Comparison of ENCODE assay signal across 10 cellular contexts in the genomic region with DNA sequence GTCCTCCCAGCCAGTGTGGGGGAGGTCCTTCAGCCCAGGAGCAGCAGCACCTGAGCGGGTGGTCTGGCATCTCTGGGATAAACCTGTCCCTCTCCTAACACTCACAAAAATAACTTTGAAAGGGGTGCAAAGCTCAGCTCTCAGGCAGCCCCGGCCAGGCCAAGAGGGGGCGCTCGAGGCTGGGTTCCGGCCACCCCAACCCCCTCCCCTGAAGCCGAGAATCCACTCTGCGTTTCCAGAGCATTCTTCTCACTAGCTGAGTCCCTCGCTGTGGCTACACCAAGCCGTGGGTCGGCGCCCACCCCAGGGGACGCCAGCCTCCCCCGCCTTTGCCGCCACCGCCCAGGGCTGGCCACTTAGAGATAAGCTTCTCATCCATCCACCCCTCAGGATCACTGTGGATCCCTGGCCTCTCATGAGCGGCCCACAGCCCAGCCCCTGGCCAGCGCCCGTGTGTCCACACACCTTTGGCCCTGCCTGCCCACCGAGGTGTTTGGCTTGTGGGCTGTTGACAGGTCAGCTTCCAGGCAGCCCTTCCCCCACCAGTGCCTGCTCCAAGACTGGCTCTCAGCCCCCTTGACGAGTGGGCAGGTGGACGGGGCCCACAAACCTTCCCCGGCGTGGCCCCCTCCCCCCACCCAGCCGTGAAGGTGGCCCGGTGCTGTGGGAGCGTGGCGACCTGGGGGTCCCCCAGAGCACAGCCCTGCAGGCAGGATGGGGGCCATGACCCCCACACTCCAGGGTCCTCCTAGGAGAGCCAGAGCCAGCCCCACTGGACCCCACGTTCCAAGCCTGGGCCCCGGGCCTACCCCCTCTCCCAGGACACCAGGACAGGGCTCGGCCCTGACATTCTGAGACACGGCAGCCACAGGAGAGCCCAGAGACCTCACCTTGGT. TPM values are rescaled to one million over a fixed set of nuclear protein-coding genes. Genes with fewer than 3 reads are reported as not detected.
DNase-seq lines count a peak whose midpoint lies in the region; ATAC-seq, FAIRE-seq and TF ChIP-seq lines count a peak whose summit lies in the region.
"Had no signal": no experiment of that assay in that cellular context is flagged by ENCODE, and none has a peak within 500 bp of the region (broad histone marks: within the 10 kb centered on the region; RNA-seq: fewer than 3 reads in every experiment).

No MANE protein-coding gene starts in this region.

- H3K79me2 ChIP-seq in OCI-LY3 (ENCODE audit: low read length), result no peaks in the 10 kb centered on the region

- H3K9me3 Mint-ChIP-seq in activated naive CD4-positive, alpha-beta T cell treated with anti-CD3 and anti-CD28 coated beads, Interleukin-2, amount 50 U/mL, for 72 hours, result no peaks in the 10 kb centered on the region
- no peaks in the 10 kb centered on the region for H3K9me3 Mint-ChIP-seq in progenitor cell of endocrine pancreas (ENCODE audit: low read depth)
- H3K9me3 Mint-ChIP-seq: activated T-cell treated with anti-CD3 and anti-CD28 coated beads, Interleukin-2, amount 50 U/mL, for 4 hours had no signal

- no peaks in the 10 kb centered on the region for H3K4me1 ChIP-seq in OCI-LY3 (ENCODE audit: low read length)

- intact Hi-C loops in left cardiac atrium (cut with DNase I), result loop anchor here in 1 of 2 donors (10.0 kb wide), 1 partner anchor 81 kb away; no protein-coding TSS in a partner anchor

- H3K4me3 ChIP-seq in OCI-LY3 (ENCODE audit: low read length), result peak overlapping the region; percentile 42

- no peak for TF ChIP-seq POLR2A in GM12891 (IDR thresholded peaks at IDR 0.05; ENCODE audit: low read depth, low read length)

- no peaks in the 10 kb centered on the region for H3K9me3 ChIP-seq in OCI-LY3 (ENCODE audit: insufficient read depth, low read length)

- H3K27ac Mint-ChIP-seq in activated naive CD4-positive, alpha-beta T cell treated with anti-CD3 and anti-CD28 coated beads, Interleukin-2, amount 50 U/mL, for 72 hours, result no peak overlapping the region
- peak overlapping the region; percentile 41 for H3K27ac Mint-ChIP-seq in progenitor cell of endocrine pancreas

- DNase-seq in GM12891 (ENCODE audit: insufficient read length, low spot score) (peak; percentile 83), left cardiac atrium (no peak), progenitor cell of endocrine pancreas (ENCODE audit: low spot score, unreplicated experiment) (peak; percentile 71), NCI-H146 treated with DMSO at 0.1 percent for 48 hours (lab: John Stamatoyannopoulos, UW; ENCODE audit: unreplicated experiment) (no peak)
- DNase-seq in activated naive CD4-positive, alpha-beta T cell treated with anti-CD3 and anti-CD28 coated beads, Interleukin-2, amount 50 U/mL, for 72 hours (ENCODE audit: low spot score in 2 of 2), result peak; percentile 61 to 79
- DNase-seq: activated T-cell treated with anti-CD3 and anti-CD28 coated beads, Interleukin-2, amount 50 U/mL, for 4 hours had no signal

- no peak overlapping the region for H3K9ac ChIP-seq in OCI-LY3 (ENCODE audit: low read length)

- no peak for FAIRE-seq in GM12891 (lab: Jason Lieb, UNC)

- no peaks in the 10 kb centered on the region for H3K27me3 ChIP-seq in OCI-LY3 (ENCODE audit: low read depth, low read length)

- H3K4me2 ChIP-seq in OCI-LY3 (ENCODE audit: low read length), result peak overlapping the region; percentile 49

- H3K4me3 Mint-ChIP-seq in progenitor cell of endocrine pancreas (ENCODE audit: low read depth), result peak overlapping the region; percentile 35
- H3K4me3 Mint-ChIP-seq: activated T-cell treated with anti-CD3 and anti-CD28 coated beads, Interleukin-2, amount 50 U/mL, for 4 hours had no signal

- TF ChIP-seq CTCF in OCI-LY3 (IDR thresholded peaks at IDR 0.05; ENCODE audit: low read depth, low read length) (peak; percentile 49), progenitor cell of endocrine pancreas (IDR thresholded peaks at IDR 0.05; ENCODE audit: unreplicated experiment) (peak; percentile 89)

- no peak overlapping the region for H2AFZ ChIP-seq in OCI-LY3 (ENCODE audit: low read depth, low read length)

- ATAC-seq in activated naive CD4-positive, alpha-beta T cell treated with anti-CD3 and anti-CD28 coated beads, Interleukin-2, amount 50 U/mL, for 72 hours, result peak; percentile 76 to 84
- ATAC-seq in left cardiac atrium (peak; percentile 72 to 76), HG02970 (IDR thresholded peaks at IDR 0.05; ENCODE audit: low FRiP score, unreplicated experiment) (no peak), HG03442 (IDR thresholded peaks at IDR 0.05; ENCODE audit: unreplicated experiment) (no peak)

- no peaks in the 10 kb centered on the region for H3K36me3 Mint-ChIP-seq in activated naive CD4-positive, alpha-beta T cell treated with anti-CD3 and anti-CD28 coated beads, Interleukin-2, amount 50 U/mL, for 72 hours
- H3K36me3 Mint-ChIP-seq in progenitor cell of endocrine pancreas (ENCODE audit: insufficient read depth), result no peaks in the 10 kb centered on the region

- H3K27ac ChIP-seq in OCI-LY3 (ENCODE audit: low read length), result no peak overlapping the region

- no peaks in the 10 kb centered on the region for H4K20me1 ChIP-seq in OCI-LY3 (ENCODE audit: insufficient read depth, low read length)

- H3K27me3 Mint-ChIP-seq in progenitor cell of endocrine pancreas, result no peaks in the 10 kb centered on the region

- H3K36me3 ChIP-seq in OCI-LY3 (replicated peaks; ENCODE audit: low read depth, low read length), result no peaks in the 10 kb centered on the region

- H3K4me1 Mint-ChIP-seq in progenitor cell of endocrine pancreas (ENCODE audit: low read depth), result peaks cover 15% of the 10 kb centered on the region

TF ChIP-seq in GM12891, 5 proteins besides CTCF, POLR2A, EP300 and RAD21:
- no peak for TF ChIP-seq POLR2AphosphoS5 (IDR thresholded peaks at IDR 0.05; ENCODE audit: low read depth, low read length)
- TF ChIP-seq PAX5 (IDR thresholded peaks at IDR 0.05; ENCODE audit: insufficient read depth, low read length, severe bottlenecking), result no peak
- TF ChIP-seq POU2F2 (IDR thresholded peaks at IDR 0.05; ENCODE audit: low read depth, low read length), result no peak
- no peak for TF ChIP-seq SPI1 (IDR thresholded peaks at IDR 0.05; ENCODE audit: low read depth, low read length)
- no peak for TF ChIP-seq TAF1 (IDR thresholded peaks at IDR 0.05; ENCODE audit: low read depth, low read length)

RNA-seq across cellular contexts. Expression of a gene that starts 1.9 kb away (rescaled TPM):
- 0.45 TPM for polyA plus RNA-seq in GM12891 (2012; ENCODE audit: low read depth, missing spikeins)
- under 1 TPM; 0.21 to 0.39 TPM for total RNA-seq in activated naive CD4-positive, alpha-beta T cell treated with anti-CD3 and anti-CD28 coated beads, Interleukin-2, amount 50 U/mL, for 72 hours
- total RNA-seq in left cardiac atrium, result 1 to 10 TPM in 1 of 2 donors, under 1 TPM in 1; 0.68 to 1.6 TPM
- total RNA-seq in progenitor cell of endocrine pancreas, result 48.4 and 49.3 TPM in 2 replicates
- total RNA-seq: subcutaneous adipose tissue had no signal

RNA-seq across cellular contexts. Expression of a gene that starts 30.8 kb away (rescaled TPM):
- 6.9 TPM for polyA plus RNA-seq in GM12891 (2012; ENCODE audit: low read depth, missing spikeins)
- total RNA-seq in activated naive CD4-positive, alpha-beta T cell treated with anti-CD3 and anti-CD28 coated beads, Interleukin-2, amount 50 U/mL, for 72 hours, result 1 to 10 TPM; 7.1 to 8.9 TPM
- total RNA-seq in left cardiac atrium, result 10 to 100 TPM in 1 of 2 donors, 1 to 10 TPM in 1; 10.0 to 11.0 TPM
- total RNA-seq in progenitor cell of endocrine pancreas, result 31.4 and 32.8 TPM in 2 replicates

RNA-seq across cellular contexts. Expression of a gene that starts 55.6 kb away (rescaled TPM):
- 1.5 TPM for polyA plus RNA-seq in GM12891 (2012; ENCODE audit: low read depth, missing spikeins)
- 10 to 100 TPM; 11.9 to 14.2 TPM for total RNA-seq in activated naive CD4-positive, alpha-beta T cell treated with anti-CD3 and anti-CD28 coated beads, Interleukin-2, amount 50 U/mL, for 72 hours
- total RNA-seq in left cardiac atrium (100 to 1,000 TPM; 330 to 350 TPM), progenitor cell of endocrine pancreas (32.0 and 38.6 TPM in 2 replicates)

Comparison
In these comparisons a context has a peak if more than half of its experiments do, and no peak if none do; other contexts are left out.
1. DNase-seq: peak in GM12891 (single experiment), activated naive CD4-positive, alpha-beta T cell treated with anti-CD3 and anti-CD28 coated beads, Interleukin-2, amount 50 U/mL, for 72 hours (2 of 2) and progenitor cell of endocrine pancreas (single experiment); none in left cardiac atrium (single experiment) and NCI-H146 treated with DMSO at 0.1 percent for 48 hours (single experiment).
2. ATAC-seq: peak in activated naive CD4-positive, alpha-beta T cell treated with anti-CD3 and anti-CD28 coated beads, Interleukin-2, amount 50 U/mL, for 72 hours (2 of 2) and left cardiac atrium (2 of 2); none in HG02970 (single experiment) and HG03442 (single experiment).
3. RNA of a gene that starts 1.9 kb away (total RNA-seq): 48.4 to 49.3 TPM in progenitor cell of endocrine pancreas; 0.68 to 1.6 TPM in left cardiac atrium and 0.21 to 0.39 TPM in activated naive CD4-positive, alpha-beta T cell treated with anti-CD3 and anti-CD28 coated beads, Interleukin-2, amount 50 U/mL, for 72 hours; every median in the first group is over 10 times any median in the second.